In genomic region chr10:16967866-16968721, GRCh38 we compare ENCODE assay signal across 1 cellular context.
TF ChIP-seq lines count a peak whose summit lies in the region.

No MANE protein-coding gene starts in this region.

TF ChIP-seq in SK-N-SH treated with all-trans-retinoic acid at 6 μM for 48 hours, 23 proteins besides CTCF, POLR2A, EP300 and RAD21 (continued from another document):
- TF ChIP-seq TCF4 (CRISPR knock-in tag; IDR thresholded peaks at IDR 0.05; ENCODE audit: borderline replicate concordance) (no peak), BACH2 (CRISPR knock-in tag; IDR thresholded peaks at IDR 0.05; ENCODE audit: borderline replicate concordance) (no peak), ESRRG (CRISPR knock-in tag; IDR thresholded peaks at IDR 0.05) (no peak), ZNF8 (CRISPR knock-in tag; IDR thresholded peaks at IDR 0.05) (no peak), ZFP30 (CRISPR knock-in tag; IDR thresholded peaks at IDR 0.05) (no peak)
TF ChIP-seq in SK-N-SH treated with all-trans-retinoic acid at 6 μM for 48 hours: peak in this region for 3.
